In genomic region chr2:219279916-219280516, GRCh38 we compare ENCODE assay signal across 8 cellular contexts. TPM values are rescaled to one million over a fixed set of nuclear protein-coding genes. Genes with fewer than 3 reads are reported as not detected.
A peak's percentile ranks its signal among the peaks of the same experiment; 100 is the strongest.
DNase-seq lines count a peak whose midpoint lies in the region; ATAC-seq and TF ChIP-seq lines count a peak whose summit lies in the region.

No MANE protein-coding gene starts in this region.

- CTCF ChIA-PET in activated CD4-positive, alpha-beta memory T cell treated with anti-CD3 and anti-CD28 coated beads, Interleukin-2, amount 10 ng/mL, durations not matched to agents 7 days and 5 days (lab: Charles Lee) = interaction anchor here (0.7 to 11.9 kb wide), 9 partner anchors 13 to 122 kb away, joined by 3 to 206 read pairs (median 4); partner anchors contain the start of genes ANKZF1, ATG9A, DNPEP and NHEJ1

- no peaks in the 10 kb centered on the region for H4K20me1 ChIP-seq in GM23338 (replicated peaks; ENCODE audit: insufficient read depth)

- no peaks in the 10 kb centered on the region for H3K79me2 ChIP-seq in GM23338 (replicated peaks; ENCODE audit: insufficient read depth)

- H3K9me3 Mint-ChIP-seq in GM23338 = no peaks in the 10 kb centered on the region
- no peaks in the 10 kb centered on the region for H3K9me3 Mint-ChIP-seq in activated CD4-positive, alpha-beta memory T cell treated with anti-CD3 and anti-CD28 coated beads, Interleukin-2, amount 10 ng/mL, durations not matched to agents 7 days and 5 days
- no peaks in the 10 kb centered on the region for H3K9me3 Mint-ChIP-seq in stimulated activated effector memory CD8-positive, alpha-beta T cell treated with anti-CD3 and anti-CD28 coated beads, Interleukin-12 subunit alpha, Interleukin-12 subunit beta, amount 100 ng/mL, for 72 hours

- H3K27ac ChIP-seq in GM23338 (ENCODE audit: low read depth) = no peak overlapping the region

- H3K27ac Mint-ChIP-seq in GM23338 = peak overlapping the region; percentile 61
- H3K27ac Mint-ChIP-seq in activated CD4-positive, alpha-beta memory T cell treated with anti-CD3 and anti-CD28 coated beads, Interleukin-2, amount 10 ng/mL, durations not matched to agents 7 days and 5 days = peak overlapping the region; percentile 92
- peak overlapping the region; percentile 97 for H3K27ac Mint-ChIP-seq in stimulated activated effector memory CD8-positive, alpha-beta T cell treated with anti-CD3 and anti-CD28 coated beads, Interleukin-12 subunit alpha, Interleukin-12 subunit beta, amount 100 ng/mL, for 72 hours

- ATAC-seq in GM23338 = no peak
- no peak for ATAC-seq in stimulated activated effector memory CD8-positive, alpha-beta T cell treated with anti-CD3 and anti-CD28 coated beads, Interleukin-12 subunit alpha, Interleukin-12 subunit beta, amount 100 ng/mL, for 72 hours
- ATAC-seq in HG03196 (IDR thresholded peaks at IDR 0.05; ENCODE audit: unreplicated experiment) = no peak

- peak overlapping the region; percentile 85 for H3K4me3 Mint-ChIP-seq in GM23338
- H3K4me3 Mint-ChIP-seq in activated CD4-positive, alpha-beta memory T cell treated with anti-CD3 and anti-CD28 coated beads, Interleukin-2, amount 10 ng/mL, durations not matched to agents 7 days and 5 days = peak overlapping the region; percentile 87
- peak overlapping the region; percentile 90 for H3K4me3 Mint-ChIP-seq in stimulated activated effector memory CD8-positive, alpha-beta T cell treated with anti-CD3 and anti-CD28 coated beads, Interleukin-12 subunit alpha, Interleukin-12 subunit beta, amount 100 ng/mL, for 72 hours

- peaks cover 23% of the 10 kb centered on the region for H3K4me1 ChIP-seq in GM23338 (ENCODE audit: insufficient read depth)

- H3F3A ChIP-seq in GM23338 (replicated peaks; ENCODE audit: low read depth) = no peaks in the 10 kb centered on the region

- no peaks in the 10 kb centered on the region; the same call in 1 of the 2 replicates for H3K36me3 ChIP-seq in GM23338 (ENCODE audit: insufficient read depth)

- peaks cover 31% of the 10 kb centered on the region for H3K4me1 Mint-ChIP-seq in GM23338
- H3K4me1 Mint-ChIP-seq in activated CD4-positive, alpha-beta memory T cell treated with anti-CD3 and anti-CD28 coated beads, Interleukin-2, amount 10 ng/mL, durations not matched to agents 7 days and 5 days = peaks cover 42% of the 10 kb centered on the region
- H3K4me1 Mint-ChIP-seq in stimulated activated effector memory CD8-positive, alpha-beta T cell treated with anti-CD3 and anti-CD28 coated beads, Interleukin-12 subunit alpha, Interleukin-12 subunit beta, amount 100 ng/mL, for 72 hours = peaks cover 56% of the 10 kb centered on the region

- H3K36me3 Mint-ChIP-seq in GM23338 (ENCODE audit: low read depth) = peaks cover 11% of the 10 kb centered on the region; the same call in 2 of the 3 replicates
- H3K36me3 Mint-ChIP-seq in activated CD4-positive, alpha-beta memory T cell treated with anti-CD3 and anti-CD28 coated beads, Interleukin-2, amount 10 ng/mL, durations not matched to agents 7 days and 5 days (ENCODE audit: low read depth) = peaks cover 30% of the 10 kb centered on the region
- H3K36me3 Mint-ChIP-seq in stimulated activated effector memory CD8-positive, alpha-beta T cell treated with anti-CD3 and anti-CD28 coated beads, Interleukin-12 subunit alpha, Interleukin-12 subunit beta, amount 100 ng/mL, for 72 hours = peaks cover 56% of the 10 kb centered on the region

- H3K27me3 Mint-ChIP-seq in GM23338 (ENCODE audit: insufficient read depth, low read depth, poor library complexity) = peaks cover 13% of the 10 kb centered on the region
- H3K27me3 Mint-ChIP-seq in activated CD4-positive, alpha-beta memory T cell treated with anti-CD3 and anti-CD28 coated beads, Interleukin-2, amount 10 ng/mL, durations not matched to agents 7 days and 5 days = no peaks in the 10 kb centered on the region

- POLR2A ChIA-PET in activated CD4-positive, alpha-beta memory T cell treated with anti-CD3 and anti-CD28 coated beads, Interleukin-2, amount 10 ng/mL, durations not matched to agents 7 days and 5 days (lab: Charles Lee) = interaction anchor here (0.7 to 8.1 kb wide), 14 partner anchors 8 to 121 kb away, joined by 3 to 131 read pairs (median 14); partner anchors contain the start of genes ABCB6, ANKZF1, ATG9A and CNPPD1

- H3K4me2 ChIP-seq in GM23338 = peak overlapping the region; percentile 95

- no peaks in the 10 kb centered on the region for H3K27me3 ChIP-seq in GM23338 (ENCODE audit: insufficient read depth)

- H3K4me3 ChIP-seq in GM23338 = peak overlapping the region; percentile 83
- H3K4me3 ChIP-seq in iPS-11a (ENCODE audit: low read depth, low read length) = peak overlapping the region; percentile 31

- no peaks in the 10 kb centered on the region for H3K9me2 ChIP-seq in GM23338 (ENCODE audit: insufficient read depth)

- no peak for DNase-seq in GM23338 (ENCODE audit: low spot score)
- no peak for DNase-seq in activated CD4-positive, alpha-beta memory T cell treated with anti-CD3 and anti-CD28 coated beads, Interleukin-2, amount 10 ng/mL, durations not matched to agents 7 days and 5 days
- no peak for DNase-seq in stimulated activated effector memory CD8-positive, alpha-beta T cell treated with anti-CD3 and anti-CD28 coated beads, Interleukin-12 subunit alpha, Interleukin-12 subunit beta, amount 100 ng/mL, for 72 hours (ENCODE audit: low spot score in 2 of 2)
- DNase-seq in NCI-H524 treated with DMSO at 0.1 percent for 48 hours (lab: John Stamatoyannopoulos, UW) = no peak
- no peak for DNase-seq in middle frontal gyrus (ENCODE audit: extremely low spot score, low spot score)
- no peak for DNase-seq in NCI-H345 treated with DMSO at 0.1 percent for 48 hours (lab: John Stamatoyannopoulos, UW; ENCODE audit: unreplicated experiment)

- TF ChIP-seq CTCF in GM23338 (conservative IDR thresholded peaks at IDR 0.05; ENCODE audit: low read depth in 2 of 2) = no peak

- H2AFZ ChIP-seq in GM23338 = peak overlapping the region; percentile 72

TF ChIP-seq in GM23338, 12 proteins besides CTCF, POLR2A, EP300 and RAD21 (continues in another document):
- TF ChIP-seq JUNB (IDR thresholded peaks at IDR 0.05; ENCODE audit: unreplicated experiment) = no peak
- no peak for TF ChIP-seq ZNF331 (CRISPR knock-in tag; IDR thresholded peaks at IDR 0.05; ENCODE audit: low read depth)
- no peak for TF ChIP-seq POLR2AphosphoS5 (IDR thresholded peaks at IDR 0.05; ENCODE audit: low read depth)
- no peak for TF ChIP-seq STAT1 (IDR thresholded peaks at IDR 0.05; ENCODE audit: unreplicated experiment)
- TF ChIP-seq CREB1 (CRISPR knock-in tag; IDR thresholded peaks at IDR 0.05; ENCODE audit: low read depth) = no peak
- TF ChIP-seq EZH2phosphoT487 (IDR thresholded peaks at IDR 0.05; ENCODE audit: unreplicated experiment) = no peak
- TF ChIP-seq REST (IDR thresholded peaks at IDR 0.05; ENCODE audit: unreplicated experiment) = no peak

RNA-seq across cellular contexts. Expression of gene DNAJB2, which starts 0.8 kb away (rescaled TPM):
- 25.5 and 25.9 TPM in 2 replicates for total RNA-seq in GM23338 (2014; rRNA removed; shearing (Covaris generic))
- 6.4 and 9.0 TPM in 2 replicates for polyA plus RNA-seq in GM23338 (2016; fragmentation: Nextera tagmentation; extraction: Ambion mirVana)
- total RNA-seq in activated CD4-positive, alpha-beta memory T cell treated with anti-CD3 and anti-CD28 coated beads, Interleukin-2, amount 10 ng/mL, durations not matched to agents 7 days and 5 days = 10 to 100 TPM; 57.0 to 59.7 TPM

RNA-seq across cellular contexts. Expression of gene TUBA4A, which starts 26.3 kb away (rescaled TPM):
- 77.7 and 89.6 TPM in 2 replicates for total RNA-seq in GM23338 (2014; rRNA removed; shearing (Covaris generic))
- polyA plus RNA-seq in GM23338 (2016; fragmentation: Nextera tagmentation; extraction: Ambion mirVana) = 43.3 and 44.3 TPM in 2 replicates
- total RNA-seq in activated CD4-positive, alpha-beta memory T cell treated with anti-CD3 and anti-CD28 coated beads, Interleukin-2, amount 10 ng/mL, durations not matched to agents 7 days and 5 days = 100 to 1,000 TPM; 313 to 344 TPM

RNA-seq across cellular contexts. Expression of gene TUBA4B, which starts 27.0 kb away (rescaled TPM):
- 0.14 TPM in 1 of 2 replicates, not detected in the other for total RNA-seq in GM23338 (2014; rRNA removed; shearing (Covaris generic))
- polyA plus RNA-seq in GM23338 (2016; fragmentation: Nextera tagmentation; extraction: Ambion mirVana) = 0.17 TPM in 1 of 2 replicates, not detected in the other
- total RNA-seq in activated CD4-positive, alpha-beta memory T cell treated with anti-CD3 and anti-CD28 coated beads, Interleukin-2, amount 10 ng/mL, durations not matched to agents 7 days and 5 days = not detected

RNA-seq across cellular contexts. Expression of gene PTPRN, which starts 29.2 kb away (rescaled TPM):
- total RNA-seq in GM23338 (2014; rRNA removed; shearing (Covaris generic)) = 18.8 and 22.1 TPM in 2 replicates
- polyA plus RNA-seq in GM23338 (2016; fragmentation: Nextera tagmentation; extraction: Ambion mirVana) = 4.8 and 5.1 TPM in 2 replicates
- under 1 TPM; 0.28 to 0.33 TPM for total RNA-seq in activated CD4-positive, alpha-beta memory T cell treated with anti-CD3 and anti-CD28 coated beads, Interleukin-2, amount 10 ng/mL, durations not matched to agents 7 days and 5 days

RNA-seq across cellular contexts. Expression of gene STK16, which starts 34.7 kb away (rescaled TPM):
- 12.1 and 17.0 TPM in 2 replicates for total RNA-seq in GM23338 (2014; rRNA removed; shearing (Covaris generic))
- 3.1 and 3.4 TPM in 2 replicates for polyA plus RNA-seq in GM23338 (2016; fragmentation: Nextera tagmentation; extraction: Ambion mirVana)
- total RNA-seq in activated CD4-positive, alpha-beta memory T cell treated with anti-CD3 and anti-CD28 coated beads, Interleukin-2, amount 10 ng/mL, durations not matched to agents 7 days and 5 days = 10 to 100 TPM; 41.6 to 42.3 TPM
